ENCODE assay signal across 13 cellular contexts in the genomic region with DNA sequence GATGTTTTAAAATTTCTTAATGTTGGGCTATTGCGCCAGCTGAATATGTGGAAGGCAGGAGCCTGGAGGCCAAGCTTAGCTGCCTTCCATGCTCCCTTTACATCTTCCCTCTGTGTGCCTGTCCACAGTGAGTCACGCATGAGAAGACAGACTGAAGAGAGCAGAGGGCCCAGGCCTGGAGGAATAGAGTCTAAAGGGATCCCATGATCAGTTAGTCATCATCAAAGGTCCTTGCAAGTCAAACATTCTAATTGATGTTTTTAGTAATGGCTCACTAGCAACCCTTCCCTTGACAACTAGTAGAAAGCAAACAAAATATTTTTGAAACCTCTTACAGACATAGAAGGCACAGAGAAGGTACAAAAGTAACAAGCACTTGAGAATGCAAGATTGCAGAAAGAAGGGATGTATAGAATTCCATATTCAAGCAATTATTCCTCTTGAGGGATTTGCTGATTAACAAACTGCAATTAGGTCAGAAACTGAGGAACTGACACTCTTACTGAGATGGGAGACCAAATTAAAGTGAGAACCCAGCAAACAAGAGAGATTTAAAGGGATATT. TPM values are rescaled to one million over a fixed set of nuclear protein-coding genes. Genes with fewer than 3 reads are reported as not detected.
DNase-seq lines count a peak whose midpoint lies in the region; ATAC-seq, FAIRE-seq and TF ChIP-seq lines count a peak whose summit lies in the region.
"Had no signal": no experiment of that assay in that cellular context is flagged by ENCODE, and none has a peak within 500 bp of the region (broad histone marks: within the 10 kb centered on the region; RNA-seq: fewer than 3 reads in every experiment).

No MANE protein-coding gene starts in this region.

- ATAC-seq in GM19467 (IDR thresholded peaks at IDR 0.05; ENCODE audit: unreplicated experiment), result no peak
- no peak for ATAC-seq in HG02885 (IDR thresholded peaks at IDR 0.05; ENCODE audit: poor library complexity, unreplicated experiment)
- ATAC-seq: body of pancreas, left lobe of liver had no signal

- H2AFZ ChIP-seq in PC-9, result no peak overlapping the region
- H2AFZ ChIP-seq: parathyroid adenoma had no signal

- intact Hi-C loops in Calu3 (cut with micrococcal nuclease; ENCODE audit: unreplicated experiment) (no loop called here), PC-9 (cut with micrococcal nuclease; ENCODE audit: unreplicated experiment) (no loop called here)

- H3K4me1 ChIP-seq in PC-9 (replicated peaks; ENCODE audit: insufficient read depth), result no peaks in the 10 kb centered on the region
- H3K4me1 ChIP-seq: body of pancreas, parathyroid adenoma, tibial nerve had no signal

- no peak overlapping the region for H3K4me2 ChIP-seq in PC-9

- BruUV-seq in Calu3 (replicated peaks; lab: Mats Ljungman, UMichigan) (no TSS peak), PC-9 (replicated peaks; lab: Mats Ljungman, UMichigan) (no TSS peak)

- H3K27ac Mint-ChIP-seq in Calu3 (ENCODE audit: unreplicated experiment), result peak overlapping the region; percentile 92

- H3K9me3 Mint-ChIP-seq in Calu3 (ENCODE audit: low read depth, unreplicated experiment), result no peaks in the 10 kb centered on the region

- H3K4me3 Mint-ChIP-seq in Calu3 (ENCODE audit: low read depth, unreplicated experiment), result peak overlapping the region; percentile 26

- H4K20me1 ChIP-seq in PC-9 (ENCODE audit: insufficient read depth), result no peaks in the 10 kb centered on the region

- peaks cover 18% of the 10 kb centered on the region for H3K4me1 Mint-ChIP-seq in Calu3 (ENCODE audit: low read depth, unreplicated experiment)

- H3K36me3 ChIP-seq in bronchial epithelial cell (ENCODE audit: control insufficient read depth, insufficient read depth, low read length), result no peaks in the 10 kb centered on the region
- H3K36me3 ChIP-seq in PC-9 (ENCODE audit: low read depth), result no peaks in the 10 kb centered on the region
- H3K36me3 ChIP-seq: tibial nerve had no signal

- CTCF ChIA-PET in Calu3 (lab: Charles Lee) (interaction anchor here (0.6 kb wide), 1 partner anchor 10 kb away, joined by 5 read pairs; no protein-coding TSS in a partner anchor), PC-9 (lab: Charles Lee) (no interaction called here)

- TF ChIP-seq CTCF in Calu3 (IDR thresholded peaks at IDR 0.05; ENCODE audit: unreplicated experiment), result no peak
- no peak for TF ChIP-seq CTCF in bronchial epithelial cell (IDR thresholded peaks at IDR 0.05; ENCODE audit: insufficient read depth, low read length, severe bottlenecking)
- no peak for TF ChIP-seq CTCF in PC-9 (conservative IDR thresholded peaks at IDR 0.05)

- peaks cover 7% of the 10 kb centered on the region for H3K36me3 Mint-ChIP-seq in Calu3 (ENCODE audit: insufficient read depth, unreplicated experiment)

- no peaks in the 10 kb centered on the region for H3K9me3 ChIP-seq in PC-9 (ENCODE audit: insufficient read depth, low read depth)
- H3K9me3 ChIP-seq: body of pancreas, tibial nerve had no signal

- POLR2A ChIA-PET in PC-9 (lab: Charles Lee; ENCODE audit: unreplicated experiment), result no interaction called here

- no peaks in the 10 kb centered on the region for H3K9me2 ChIP-seq in PC-9 (ENCODE audit: insufficient read depth)

- H3K79me2 ChIP-seq in PC-9 (ENCODE audit: low read depth), result no peaks in the 10 kb centered on the region
- H3K79me2 ChIP-seq: parathyroid adenoma had no signal

- no peak overlapping the region for H3K27ac ChIP-seq in PC-9
- H3K27ac ChIP-seq: body of pancreas, parathyroid adenoma, tibial nerve had no signal

- H3K4me3 ChIP-seq in bronchial epithelial cell (ENCODE audit: low read depth, low read length) (no peak overlapping the region), PC-9 (no peak overlapping the region)
- H3K4me3 ChIP-seq: body of pancreas, tibial nerve had no signal

- H3K27me3 Mint-ChIP-seq in Calu3 (ENCODE audit: unreplicated experiment), result no peaks in the 10 kb centered on the region

- H3K27me3 ChIP-seq in bronchial epithelial cell (ENCODE audit: control insufficient read depth, insufficient read depth, low read length) (no peaks in the 10 kb centered on the region), PC-9 (ENCODE audit: insufficient read depth, low read depth) (no peaks in the 10 kb centered on the region)
- H3K27me3 ChIP-seq: body of pancreas, tibial nerve had no signal

- DNase-seq in Calu3 (peak; percentile 60), HT1080 (ENCODE audit: low read depth) (peak; percentile 94), bronchial epithelial cell (ENCODE audit: low read depth) (peak; percentile 37), non-pigmented ciliary epithelial cell (ENCODE audit: low read depth) (peak; percentile 20), AML-193 (lab: John Stamatoyannopoulos, UW) (no peak), PC-9 (no peak)
- DNase-seq: NCI-H1105 treated with DMSO at 0.1 percent for 48 hours had no signal

- no peak for FAIRE-seq in bronchial epithelial cell (lab: Jason Lieb, UNC)

- H3F3A ChIP-seq in PC-9 (ENCODE audit: insufficient read depth, low read depth), result no peaks in the 10 kb centered on the region

RNA-seq across cellular contexts. Expression of gene APBB1IP, which starts 30.7 kb away (rescaled TPM):
- 1.5 and 1.9 TPM in 2 replicates for total RNA-seq in Calu3 (2022)
- total RNA-seq in HT1080 (2014; rRNA removed; shearing (Covaris generic)), result not detected in 2 replicates
- polyA plus RNA-seq in HT1080 (2015; cell fraction: cytosol; rRNA removed), result 0.06 TPM in 1 of 2 replicates, not detected in the other
- polyA plus RNA-seq in HT1080 (2015; cell fraction: nucleus; rRNA removed), result not detected in 2 replicates
- total RNA-seq in bronchial epithelial cell, result not detected in 2 replicates
- total RNA-seq in PC-9 (2021), result not detected in 2 replicates

Comparison
In these comparisons a context has a peak if more than half of its experiments do, and no peak if none do; other contexts are left out.
1. DNase-seq: peak in Calu3 (single experiment), HT1080 (single experiment), bronchial epithelial cell (single experiment) and non-pigmented ciliary epithelial cell (single experiment); none in AML-193 (0 of 2) and PC-9 (0 of 2).